In genomic region chr6:123830110-123830509, GRCh38 we compare ENCODE assay signal across 20 cellular contexts. TPM values are rescaled to one million over a fixed set of nuclear protein-coding genes. Genes with fewer than 3 reads are reported as not detected.
A peak's percentile ranks its signal among the peaks of the same experiment; 100 is the strongest.
DNase-seq lines count a peak whose midpoint lies in the region; ATAC-seq and TF ChIP-seq lines count a peak whose summit lies in the region.
"Had no signal": no experiment of that assay in that cellular context is flagged by ENCODE, and none has a peak within 500 bp of the region (broad histone marks: within the 10 kb centered on the region; RNA-seq: fewer than 3 reads in every experiment).

No MANE protein-coding gene starts in this region.

- peak overlapping the region; percentile 78 for H3K27ac ChIP-seq in foreskin keratinocyte
- H3K27ac ChIP-seq: 22Rv1; BLaER1 treated with 17β-estradiol and CSF1 and Interleukin-3, amounts not matched to agents 10 nM and 100 nM had no signal

- H3K9ac ChIP-seq in NT2/D1 (ENCODE audit: insufficient read length, low read depth): no peak overlapping the region
- H3K9ac ChIP-seq: BLaER1 treated with 17β-estradiol and CSF1 and Interleukin-3, amounts not matched to agents 10 nM and 100 nM had no signal

- H3K36me3 Mint-ChIP-seq in T-helper 2 cell treated with Interferon-gamma antibody and Interleukin-4, amounts not matched to agents 5 μg/mL and 100 μg/mL, for 36 hours (ENCODE audit: low read depth): no peaks in the 10 kb centered on the region
- H3K36me3 Mint-ChIP-seq: activated naive CD8-positive, alpha-beta T cell treated with anti-CD3 and anti-CD28 coated beads for 36 hours; naive B cell had no signal

- no peaks in the 10 kb centered on the region for H3K4me1 Mint-ChIP-seq in T-helper 2 cell treated with Interferon-gamma antibody and Interleukin-4, amounts not matched to agents 5 μg/mL and 100 μg/mL, for 36 hours (ENCODE audit: low read depth)
- H3K4me1 Mint-ChIP-seq: activated naive CD8-positive, alpha-beta T cell treated with anti-CD3 and anti-CD28 coated beads for 36 hours; naive B cell had no signal

- no peak for TF ChIP-seq CTCF in foreskin keratinocyte (conservative IDR thresholded peaks at IDR 0.05)
- TF ChIP-seq CTCF in GM13977 (IDR thresholded peaks at IDR 0.05; ENCODE audit: extremely low read depth, insufficient read depth, missing control alignments): no peak

- no peak overlapping the region for H3K4me3 ChIP-seq in NT2/D1 (ENCODE audit: insufficient read length, low read depth)
- H3K4me3 ChIP-seq: BLaER1 treated with 17β-estradiol and CSF1 and Interleukin-3, amounts not matched to agents 10 nM and 100 nM; lung had no signal

- H3K36me3 ChIP-seq in NT2/D1 (ENCODE audit: insufficient read depth, insufficient read length, low read length): no peaks in the 10 kb centered on the region
- H3K36me3 ChIP-seq: BLaER1 treated with 17β-estradiol and CSF1 and Interleukin-3, amounts not matched to agents 10 nM and 100 nM had no signal

- peak; percentile 17 for DNase-seq in DMS 273 (lab: John Stamatoyannopoulos, UW; ENCODE audit: unreplicated experiment)
- DNase-seq in DMS 273 treated with DMSO at 0.1 percent for 48 hours (lab: John Stamatoyannopoulos, UW): no peak
- DNase-seq in NT2/D1 (ENCODE audit: low read depth, low spot score): peak; percentile 23
- DNase-seq in foreskin keratinocyte: no peak
- peak; percentile 37 for DNase-seq in pons (ENCODE audit: low spot score)
- DNase-seq in T-helper 2 cell treated with Interferon-gamma antibody and Interleukin-4, amounts not matched to agents 5 μg/mL and 100 μg/mL, for 36 hours (ENCODE audit: low spot score): no peak
- no peak for DNase-seq in DMS53 (lab: John Stamatoyannopoulos, UW)
- DNase-seq in GM13977 (ENCODE audit: low spot score): no peak
- DNase-seq: activated naive CD8-positive, alpha-beta T cell treated with anti-CD3 and anti-CD28 coated beads for 36 hours; activated T-cell treated with anti-CD3 and anti-CD28 coated beads, Interleukin-2, amount 50 U/mL, for 72 hours; naive B cell; stimulated activated CD8-positive, alpha-beta memory T cell treated with anti-CD3 and anti-CD28 coated beads, Interleukin-4, amount 100 ng/mL, for 48 hours; substantia nigra had no signal

- no peak overlapping the region for H3K27ac Mint-ChIP-seq in T-helper 2 cell treated with Interferon-gamma antibody and Interleukin-4, amounts not matched to agents 5 μg/mL and 100 μg/mL, for 36 hours
- H3K27ac Mint-ChIP-seq: activated naive CD8-positive, alpha-beta T cell treated with anti-CD3 and anti-CD28 coated beads for 36 hours; activated T-cell treated with anti-CD3 and anti-CD28 coated beads, Interleukin-2, amount 50 U/mL, for 72 hours; dendritic cell treated with granulocyte-macrophage colony-stimulating factor and Interleukin-4, amounts not matched to agents 40 ng/mL and 50 ng/mL, for 4 days; naive B cell; progenitor cell of endocrine pancreas had no signal

- H3K9me3 ChIP-seq in NT2/D1 (ENCODE audit: insufficient read depth, low read length): no peaks in the 10 kb centered on the region; the same call in 1 of the 2 replicates
- H3K9me3 ChIP-seq: BLaER1 treated with 17β-estradiol and CSF1 and Interleukin-3, amounts not matched to agents 10 nM and 100 nM had no signal

- no peak overlapping the region for H3K4me3 Mint-ChIP-seq in T-helper 2 cell treated with Interferon-gamma antibody and Interleukin-4, amounts not matched to agents 5 μg/mL and 100 μg/mL, for 36 hours
- H3K4me3 Mint-ChIP-seq: activated naive CD8-positive, alpha-beta T cell treated with anti-CD3 and anti-CD28 coated beads for 36 hours; activated T-cell treated with anti-CD3 and anti-CD28 coated beads, Interleukin-2, amount 50 U/mL, for 72 hours; dendritic cell treated with granulocyte-macrophage colony-stimulating factor and Interleukin-4, amounts not matched to agents 40 ng/mL and 50 ng/mL, for 4 days; naive B cell had no signal

- H3K4me1 ChIP-seq in NT2/D1 (ENCODE audit: insufficient read depth, insufficient read length) (no peaks in the 10 kb centered on the region), foreskin keratinocyte (peaks cover 28% of the 10 kb centered on the region)

- no peaks in the 10 kb centered on the region for H3K27me3 Mint-ChIP-seq in T-helper 2 cell treated with Interferon-gamma antibody and Interleukin-4, amounts not matched to agents 5 μg/mL and 100 μg/mL, for 36 hours (ENCODE audit: low read depth)
- H3K27me3 Mint-ChIP-seq: activated naive CD8-positive, alpha-beta T cell treated with anti-CD3 and anti-CD28 coated beads for 36 hours; dendritic cell treated with granulocyte-macrophage colony-stimulating factor and Interleukin-4, amounts not matched to agents 40 ng/mL and 50 ng/mL, for 4 days; naive B cell had no signal

- in situ Hi-C loops in GM13977 (cut with MboI; ENCODE audit: low pct_unique_long_range_greater_than_20kb, low sequenced_read_pairs, unreplicated experiment): no loop called here

- H3K27me3 ChIP-seq in NT2/D1 (ENCODE audit: insufficient read depth, insufficient read length) (no peaks in the 10 kb centered on the region), foreskin keratinocyte (no peaks in the 10 kb centered on the region)
- H3K27me3 ChIP-seq: BLaER1 treated with 17β-estradiol and CSF1 and Interleukin-3, amounts not matched to agents 10 nM and 100 nM had no signal

- no peak for ATAC-seq in foreskin keratinocyte
- ATAC-seq: activated T-cell treated with anti-CD3 and anti-CD28 coated beads, Interleukin-2, amount 50 U/mL, for 72 hours had no signal

- no peaks in the 10 kb centered on the region for H3K9me3 Mint-ChIP-seq in T-helper 2 cell treated with Interferon-gamma antibody and Interleukin-4, amounts not matched to agents 5 μg/mL and 100 μg/mL, for 36 hours
- H3K9me3 Mint-ChIP-seq: activated naive CD8-positive, alpha-beta T cell treated with anti-CD3 and anti-CD28 coated beads for 36 hours; dendritic cell treated with granulocyte-macrophage colony-stimulating factor and Interleukin-4, amounts not matched to agents 40 ng/mL and 50 ng/mL, for 4 days had no signal

RNA-seq across cellular contexts. Expression of gene NKAIN2, which starts 26.4 kb away (rescaled TPM):
- not detected in 2 replicates for total RNA-seq in foreskin keratinocyte
- polyA plus RNA-seq in foreskin keratinocyte: not detected in 2 replicates
- total RNA-seq: activated naive CD8-positive, alpha-beta T cell treated with anti-CD3 and anti-CD28 coated beads for 36 hours; activated T-cell treated with anti-CD3 and anti-CD28 coated beads, Interleukin-2, amount 50 U/mL, for 72 hours; esophagus mucosa; T-helper 2 cell treated with Interferon-gamma antibody and Interleukin-4, amounts not matched to agents 100 ng/mL and 5 ng/mL, for 36 hours had no signal

Comparison
In these comparisons a context has a peak if more than half of its experiments do, and no peak if none do; other contexts are left out.
1. DNase-seq: peak in DMS 273 (single experiment), NT2/D1 (single experiment) and pons (single experiment); none in DMS 273 treated with DMSO at 0.1 percent for 48 hours (single experiment), foreskin keratinocyte (0 of 2), T-helper 2 cell treated with Interferon-gamma antibody and Interleukin-4, amounts not matched to agents 5 μg/mL and 100 μg/mL, for 36 hours (single experiment), DMS53 (single experiment) and GM13977 (single experiment).